Comparison of ENCODE assay signal across 2 cellular contexts in the genomic region with DNA sequence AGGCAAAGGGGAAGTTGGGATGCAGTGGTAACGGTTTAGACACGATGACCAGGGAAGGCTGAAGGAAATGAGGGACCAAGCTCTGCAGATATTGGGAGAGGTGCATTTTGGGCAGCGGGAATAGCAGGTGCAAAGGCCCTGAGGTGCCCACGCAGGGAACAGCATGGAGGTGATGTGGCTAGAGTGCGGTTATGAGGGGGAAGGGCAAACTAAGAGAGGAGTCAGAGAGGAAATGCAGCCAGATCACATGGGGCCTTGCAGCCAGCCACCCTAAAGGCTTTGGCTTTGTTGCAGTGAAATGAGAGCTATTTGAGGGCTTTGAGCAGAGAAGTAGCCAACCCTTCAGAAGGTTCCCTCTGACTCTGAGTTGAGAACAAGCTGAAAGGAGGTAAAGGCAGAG.
TF ChIP-seq lines count a peak whose summit lies in the region.

No MANE protein-coding gene starts in this region.

TF ChIP-seq in GM12891, 5 proteins besides CTCF, POLR2A, EP300 and RAD21:
- TF ChIP-seq SPI1 (IDR thresholded peaks at IDR 0.05; ENCODE audit: low read depth, low read length) (0 out of 2 replicates have a peak, but pooled peaks have one; percentile 8), POLR2AphosphoS5 (IDR thresholded peaks at IDR 0.05; ENCODE audit: low read depth, low read length) (no peak)

TF ChIP-seq in H1, 55 proteins besides CTCF, POLR2A, EP300 and RAD21:
- TF ChIP-seq HDAC2 (IDR thresholded peaks at IDR 0.05; ENCODE audit: borderline replicate concordance in 1 of 2, low read depth in 2 of 2, low read length in 2 of 2): peak in 1 of 2 experiments; percentile 86; a peak in 1 of 4 replicates
- TF ChIP-seq KDM1A (IDR thresholded peaks at IDR 0.05; ENCODE audit: borderline replicate concordance, low read length): peak; percentile 98
- TF ChIP-seq TCF12 (IDR thresholded peaks at IDR 0.05; ENCODE audit: low read depth, low read length): no peak
TF ChIP-seq in H1: peak in this region for 2.
